In the genomic region with DNA sequence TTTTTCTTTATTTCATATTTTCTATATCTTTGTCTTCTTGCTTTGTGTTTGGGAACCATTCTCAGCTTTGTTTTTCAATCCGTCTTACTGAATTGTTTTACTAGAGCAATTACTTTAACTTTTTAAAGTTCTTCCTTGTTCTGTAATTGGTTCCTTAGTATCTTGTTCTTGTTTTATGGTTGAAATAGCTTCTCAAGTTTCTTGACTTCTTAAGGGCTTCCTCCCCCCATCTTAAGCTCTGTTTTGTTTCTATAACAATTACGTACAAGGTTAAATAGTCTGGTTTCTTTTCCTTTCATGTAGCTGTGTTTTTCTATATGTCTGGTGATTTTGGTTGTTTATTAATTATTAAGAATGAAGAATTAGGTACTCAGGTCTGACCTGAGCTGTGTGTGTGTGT, we compare ENCODE assay signal across 26 cellular contexts.
DNase-seq lines count a peak whose midpoint lies in the region; ATAC-seq, FAIRE-seq and TF ChIP-seq lines count a peak whose summit lies in the region.
"Had no signal": no experiment of that assay in that cellular context is flagged by ENCODE, and none has a peak within 500 bp of the region (broad histone marks: within the 10 kb centered on the region; RNA-seq: fewer than 3 reads in every experiment).

No MANE protein-coding gene starts in this region.

- WGBS in transverse colon (ENCODE audit: low coverage in 1 of 2), 2 donors, result 31 to 38% methylated on average over 2 of the region's 2 CpGs

- H3K9me3 ChIP-seq in mucosa of descending colon (no peaks in the 10 kb centered on the region), transverse colon (no peaks in the 10 kb centered on the region)
- H3K9me3 ChIP-seq: BE2C, BLaER1, Caco-2 had no signal

- DNase-seq in left colon (no peak), mucosa of descending colon (no peak), transverse colon (no peak), NCI-H2171 treated with DMSO at 0.1 percent for 48 hours (lab: John Stamatoyannopoulos, UW) (no peak), midbrain (lab: John Stamatoyannopoulos, UW) (no peak), sciatic nerve (ENCODE audit: low spot score) (no peak)
- DNase-seq in activated T-cell treated with anti-CD3 and anti-CD28 coated beads, Interleukin-2, amount 50 U/mL, for 4 hours, result no peak
- DNase-seq: 8988T; ACHN; BE2C; C1 segment of cervical spinal cord; Caco-2; Calu3; CD4-positive, alpha-beta memory T cell; CD4-positive, CD25-positive, alpha-beta regulatory T cell; CD8-positive, alpha-beta memory T cell; DMS79 treated with DMSO at 0.1 percent for 48 hours; GF-D8 had no signal

- TF ChIP-seq POLR2A in transverse colon (IDR thresholded peaks at IDR 0.05), result no peak

- no peak overlapping the region for H3K4me3 Mint-ChIP-seq in activated T-cell treated with anti-CD3 and anti-CD28 coated beads, Interleukin-2, amount 50 U/mL, for 4 hours
- H3K4me3 Mint-ChIP-seq: CD14-positive monocyte; CD4-positive, alpha-beta memory T cell; CD4-positive, CD25-positive, alpha-beta regulatory T cell; CD8-positive, alpha-beta memory T cell had no signal

- no peak for TF ChIP-seq EP300 in transverse colon (IDR thresholded peaks at IDR 0.05; ENCODE audit: low read depth)

- H3K4me1 Mint-ChIP-seq in activated T-cell treated with anti-CD3 and anti-CD28 coated beads, Interleukin-2, amount 50 U/mL, for 4 hours (ENCODE audit: low read depth), result no peaks in the 10 kb centered on the region
- H3K4me1 Mint-ChIP-seq: CD14-positive monocyte; CD4-positive, alpha-beta memory T cell; CD4-positive, CD25-positive, alpha-beta regulatory T cell; CD8-positive, alpha-beta memory T cell had no signal

- peak; percentile 62 for ATAC-seq in left colon
- peak; percentile 24 for ATAC-seq in mucosa of descending colon
- no peak for ATAC-seq in activated T-cell treated with anti-CD3 and anti-CD28 coated beads, Interleukin-2, amount 50 U/mL, for 4 hours
- ATAC-seq in sciatic nerve, result no peak

- no peaks in the 10 kb centered on the region for H3K9me3 Mint-ChIP-seq in activated T-cell treated with anti-CD3 and anti-CD28 coated beads, Interleukin-2, amount 50 U/mL, for 4 hours
- H3K9me3 Mint-ChIP-seq: CD4-positive, alpha-beta memory T cell had no signal

- FAIRE-seq in colon (lab: Jason Lieb, UNC), result peak; percentile 87
- FAIRE-seq: A204.1, D721Med, G401.6, GM12891, GM19239 had no signal

- intact Hi-C loops in left colon (cut with DNase I, micrococcal nuclease) (no loop called here), mucosa of descending colon (cut with DNase I, micrococcal nuclease) (no loop called here), transverse colon (cut with DNase I; ENCODE audit: low total_unique reads) (no loop called here), sciatic nerve (cut with DNase I) (no loop called here)

- H3K27me3 ChIP-seq in transverse colon, result no peaks in the 10 kb centered on the region
- H3K27me3 ChIP-seq: BLaER1 had no signal

- TF ChIP-seq CTCF in mucosa of descending colon (IDR thresholded peaks at IDR 0.05), result no peak
- no peak for TF ChIP-seq CTCF in transverse colon (IDR thresholded peaks at IDR 0.05)

- H3K4me3 ChIP-seq in mucosa of descending colon, result no peak overlapping the region
- H3K4me3 ChIP-seq in transverse colon, result no peak overlapping the region
- H3K4me3 ChIP-seq: BLaER1 had no signal

- H3K27ac ChIP-seq in transverse colon, result peak overlapping the region; percentile 21 to 68 (median 38)
- H3K27ac ChIP-seq: BLaER1 had no signal

- no peaks in the 10 kb centered on the region for H3K36me3 Mint-ChIP-seq in activated T-cell treated with anti-CD3 and anti-CD28 coated beads, Interleukin-2, amount 50 U/mL, for 4 hours (ENCODE audit: insufficient read depth)
- H3K36me3 Mint-ChIP-seq: CD14-positive monocyte; CD4-positive, alpha-beta memory T cell; CD4-positive, CD25-positive, alpha-beta regulatory T cell; CD8-positive, alpha-beta memory T cell had no signal

- H3K4me1 ChIP-seq in mucosa of descending colon (ENCODE audit: low read depth) (peaks cover 11% of the 10 kb centered on the region), transverse colon (peaks cover 0 to 48% (median 12%) of the 10 kb centered on the region in 4 donors)
- H3K4me1 ChIP-seq: BE2C, BLaER1, Caco-2 had no signal

- H3K27me3 Mint-ChIP-seq in activated T-cell treated with anti-CD3 and anti-CD28 coated beads, Interleukin-2, amount 50 U/mL, for 4 hours (ENCODE audit: low read depth), result peaks cover 3% of the 10 kb centered on the region
- H3K27me3 Mint-ChIP-seq: CD4-positive, alpha-beta memory T cell; CD8-positive, alpha-beta memory T cell had no signal

- no peaks in the 10 kb centered on the region for H3K36me3 ChIP-seq in mucosa of descending colon (ENCODE audit: low read depth)
- no peaks in the 10 kb centered on the region for H3K36me3 ChIP-seq in transverse colon
- H3K36me3 ChIP-seq: BE2C, BLaER1 had no signal

- in situ Hi-C loops in transverse colon (cut with MboI; ENCODE audit: low pct_ligation_motif_present in 1 of 4, low pct_unique_long_range_greater_than_20kb in 1 of 4, low sequenced_read_pairs in 3 of 4), result no loop called here

Comparison
In these comparisons a context has a peak if more than half of its experiments do, and no peak if none do; other contexts are left out.
1. ATAC-seq: peak in left colon (single experiment) and mucosa of descending colon (single experiment); none in activated T-cell treated with anti-CD3 and anti-CD28 coated beads, Interleukin-2, amount 50 U/mL, for 4 hours (0 of 2) and sciatic nerve (single experiment).